Comparison of ENCODE assay signal across 11 cellular contexts in the genomic region with DNA sequence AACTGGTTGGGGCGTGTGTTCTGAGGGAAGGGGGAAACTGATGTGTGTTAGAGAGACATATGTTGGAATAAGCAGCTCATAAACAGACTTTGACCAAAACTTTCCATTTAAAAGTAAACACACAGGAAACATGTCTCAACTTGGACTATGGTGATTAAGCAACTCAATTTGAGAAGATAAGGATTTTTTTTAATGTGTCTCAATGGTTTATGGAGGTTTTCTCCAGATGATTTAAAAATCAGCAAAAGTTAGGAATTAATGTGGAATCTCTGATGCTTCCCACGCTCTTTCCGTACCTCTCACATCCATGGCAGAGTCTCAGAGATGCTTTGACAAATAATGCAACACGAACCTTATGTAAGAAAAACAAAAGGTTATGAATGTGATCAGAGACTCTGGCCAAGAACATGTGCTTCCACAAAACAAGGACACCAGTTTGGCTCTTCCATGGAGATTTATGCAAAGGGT.
DNase-seq lines count a peak whose midpoint lies in the region; ATAC-seq and TF ChIP-seq lines count a peak whose summit lies in the region.
"Had no signal": no experiment of that assay in that cellular context is flagged by ENCODE, and none has a peak within 500 bp of the region (broad histone marks: within the 10 kb centered on the region; RNA-seq: fewer than 3 reads in every experiment).

No MANE protein-coding gene starts in this region.

- no peak overlapping the region for H2AFZ ChIP-seq in Karpas-422 (ENCODE audit: low read length)

- H3K4me3 ChIP-seq in transverse colon (no peak overlapping the region), Karpas-422 (ENCODE audit: low read length) (no peak overlapping the region)

- H3K4me1 Mint-ChIP-seq in activated naive CD8-positive, alpha-beta T cell treated with anti-CD3 and anti-CD28 coated beads, Interleukin-2, amount 50 U/mL, for 24 hours: peaks cover 46% of the 10 kb centered on the region
- H3K4me1 Mint-ChIP-seq in activated naive CD8-positive, alpha-beta T cell treated with anti-CD3 and anti-CD28 coated beads for 36 hours: peaks cover 35% of the 10 kb centered on the region
- peaks cover 100% of the 10 kb centered on the region for H3K4me1 Mint-ChIP-seq in brain

- H3K4me3 Mint-ChIP-seq in activated naive CD8-positive, alpha-beta T cell treated with anti-CD3 and anti-CD28 coated beads, Interleukin-2, amount 50 U/mL, for 24 hours: no peak overlapping the region
- H3K4me3 Mint-ChIP-seq in activated naive CD8-positive, alpha-beta T cell treated with anti-CD3 and anti-CD28 coated beads for 36 hours: no peak overlapping the region
- H3K4me3 Mint-ChIP-seq in brain: peak overlapping the region in 1 of 5 experiments; percentile 20

- TF ChIP-seq CTCF in brain (conservative IDR thresholded peaks at IDR 0.05): no peak
- no peak for TF ChIP-seq CTCF in transverse colon (IDR thresholded peaks at IDR 0.05)

- no peak for DNase-seq in activated naive CD8-positive, alpha-beta T cell treated with anti-CD3 and anti-CD28 coated beads, Interleukin-2, amount 50 U/mL, for 24 hours
- DNase-seq in activated naive CD8-positive, alpha-beta T cell treated with anti-CD3 and anti-CD28 coated beads for 36 hours: no peak
- DNase-seq in left kidney (ENCODE audit: low read depth, low spot score): peak; percentile 22
- DNase-seq in transverse colon: no peak
- no peak for DNase-seq in NCI-H526 (lab: John Stamatoyannopoulos, UW)
- no peak for DNase-seq in Karpas-422
- DNase-seq: C1 segment of cervical spinal cord; left cardiac atrium; stimulated activated CD4-positive, alpha-beta T cell treated with anti-CD3 and anti-CD28 coated beads, Interleukin-1b, Interleukin-23, amount 100 ng/mL, for 48 hours had no signal

- H3K27ac ChIP-seq in transverse colon (peak overlapping the region; percentile 40 to 60 (median 50)), Karpas-422 (ENCODE audit: low read length) (no peak overlapping the region)

- no peaks in the 10 kb centered on the region for H3K36me3 ChIP-seq in transverse colon
- H3K36me3 ChIP-seq in Karpas-422 (ENCODE audit: insufficient read depth, low read length): no peaks in the 10 kb centered on the region

- no peaks in the 10 kb centered on the region for H3K9me2 ChIP-seq in Karpas-422 (replicated peaks; ENCODE audit: insufficient read depth, low read length)

- no peaks in the 10 kb centered on the region for H3K27me3 ChIP-seq in transverse colon
- H3K27me3 ChIP-seq in Karpas-422 (ENCODE audit: low read length): no peaks in the 10 kb centered on the region

- H4K20me1 ChIP-seq in Karpas-422 (ENCODE audit: insufficient read depth, low read depth, low read length): no peaks in the 10 kb centered on the region

- TF ChIP-seq POLR2A in transverse colon (IDR thresholded peaks at IDR 0.05): no peak

- H3K4me1 ChIP-seq in transverse colon: peaks cover 0 to 44% (median 27%) of the 10 kb centered on the region in 4 donors
- H3K4me1 ChIP-seq in Karpas-422 (ENCODE audit: low read length): no peaks in the 10 kb centered on the region

- peaks cover 27% of the 10 kb centered on the region for H3K36me3 Mint-ChIP-seq in activated naive CD8-positive, alpha-beta T cell treated with anti-CD3 and anti-CD28 coated beads, Interleukin-2, amount 50 U/mL, for 24 hours (ENCODE audit: low read depth)
- peaks cover 37% of the 10 kb centered on the region for H3K36me3 Mint-ChIP-seq in activated naive CD8-positive, alpha-beta T cell treated with anti-CD3 and anti-CD28 coated beads for 36 hours
- H3K36me3 Mint-ChIP-seq in brain: peaks cover 32% of the 10 kb centered on the region

- no peak overlapping the region for H3K9ac ChIP-seq in Karpas-422 (ENCODE audit: low read length)

- intact Hi-C loops in transverse colon (cut with DNase I; ENCODE audit: low total_unique reads): no loop called here

- 47 to 61% methylated on average over 4 of the region's 4 CpGs for WGBS in transverse colon (ENCODE audit: low coverage in 1 of 2), 2 donors

- in situ Hi-C loops in transverse colon (cut with MboI; ENCODE audit: low pct_ligation_motif_present in 1 of 4, low pct_unique_long_range_greater_than_20kb in 1 of 4, low sequenced_read_pairs in 3 of 4): no loop called here

- H3K4me2 ChIP-seq in Karpas-422 (ENCODE audit: low read depth, low read length, poor library complexity, severe bottlenecking): no peak overlapping the region

- H3K9me3 ChIP-seq in transverse colon (no peaks in the 10 kb centered on the region), Karpas-422 (ENCODE audit: low read length) (no peaks in the 10 kb centered on the region)

- no peaks in the 10 kb centered on the region for H3K9me3 Mint-ChIP-seq in activated naive CD8-positive, alpha-beta T cell treated with anti-CD3 and anti-CD28 coated beads, Interleukin-2, amount 50 U/mL, for 24 hours
- no peaks in the 10 kb centered on the region for H3K9me3 Mint-ChIP-seq in activated naive CD8-positive, alpha-beta T cell treated with anti-CD3 and anti-CD28 coated beads for 36 hours
- no peaks in the 10 kb centered on the region for H3K9me3 Mint-ChIP-seq in brain

- no peak for ATAC-seq in activated naive CD8-positive, alpha-beta T cell treated with anti-CD3 and anti-CD28 coated beads, Interleukin-2, amount 50 U/mL, for 24 hours
- no peak for ATAC-seq in HG03175 (IDR thresholded peaks at IDR 0.05; ENCODE audit: unreplicated experiment)

- no peaks in the 10 kb centered on the region for H3K79me2 ChIP-seq in Karpas-422 (ENCODE audit: low read length)

- peak overlapping the region; percentile 3 for H3K27ac Mint-ChIP-seq in activated naive CD8-positive, alpha-beta T cell treated with anti-CD3 and anti-CD28 coated beads, Interleukin-2, amount 50 U/mL, for 24 hours
- H3K27ac Mint-ChIP-seq in activated naive CD8-positive, alpha-beta T cell treated with anti-CD3 and anti-CD28 coated beads for 36 hours: no peak overlapping the region
- peak overlapping the region in 4 of 5 experiments; percentile 22 to 89 (median 62) for H3K27ac Mint-ChIP-seq in brain

- H3K27me3 Mint-ChIP-seq in activated naive CD8-positive, alpha-beta T cell treated with anti-CD3 and anti-CD28 coated beads, Interleukin-2, amount 50 U/mL, for 24 hours: no peaks in the 10 kb centered on the region
- no peaks in the 10 kb centered on the region for H3K27me3 Mint-ChIP-seq in activated naive CD8-positive, alpha-beta T cell treated with anti-CD3 and anti-CD28 coated beads for 36 hours
- H3K27me3 Mint-ChIP-seq in brain: peaks cover 6% of the 10 kb centered on the region

- no peak for TF ChIP-seq EP300 in transverse colon (IDR thresholded peaks at IDR 0.05; ENCODE audit: low read depth)
